26 cellular contexts compared by ENCODE assay signal in genomic region chr14:67459336-67459735, GRCh38. TPM values are rescaled to one million over a fixed set of nuclear protein-coding genes. Genes with fewer than 3 reads are reported as not detected.
"Had no signal": no experiment of that assay in that cellular context is flagged by ENCODE, and none has a peak within 500 bp of the region (broad histone marks: within the 10 kb centered on the region; RNA-seq: fewer than 3 reads in every experiment).

No MANE protein-coding gene starts in this region.

- ATAC-seq: activated CD4-positive, alpha-beta T cell treated with anti-CD3 and anti-CD28 coated beads for 36 hours; activated naive CD4-positive, alpha-beta T cell treated with anti-CD3 and anti-CD28 coated beads, Interleukin-2, amount 50 U/mL, for 72 hours; activated T-cell treated with anti-CD3 and anti-CD28 coated beads, Interleukin-2, amount 50 U/mL, for 4 hours; body of pancreas; Panc1; WTC11 had no signal

- H3K9ac ChIP-seq: KMS-11 had no signal

- H3K4me2 ChIP-seq: KMS-11 had no signal

- H3K4me1 ChIP-seq: breast epithelium had no signal

- H3K27me3 ChIP-seq: adrenal gland, body of pancreas, breast epithelium had no signal

- H3K9me3 ChIP-seq: adrenal gland, body of pancreas, breast epithelium had no signal

- H3K36me3 ChIP-seq: adrenal gland, breast epithelium had no signal

- H3K4me3 ChIP-seq: adrenal gland, body of pancreas, breast epithelium had no signal

- FAIRE-seq: astrocyte had no signal

- H3K27ac ChIP-seq: adrenal gland, KMS-11 had no signal

- DNase-seq: activated CD4-positive, alpha-beta T cell treated with anti-CD3 and anti-CD28 coated beads for 36 hours; activated CD4-positive, alpha-beta T cell treated with anti-CD3 and anti-CD28 coated beads, Interleukin-2, amount 10 ng/mL, durations not matched to agents 7 days and 5 days; activated CD4-positive, alpha-beta T cell treated with anti-CD3 and anti-CD28 coated beads, Interleukin-2, amount 50 U/mL, for 48 hours; activated CD8-positive, alpha-beta memory T cell treated with anti-CD3 and anti-CD28 coated beads, Interleukin-2, amount 50 U/mL, for 4 hours; activated gamma-delta T cell treated with Interleukin-2 at 50 U/mL for 16 hours; activated naive CD4-positive, alpha-beta T cell treated with anti-CD3 and anti-CD28 coated beads for 36 hours; activated T-cell treated with anti-CD3 and anti-CD28 coated beads for 4 hours; activated T-cell treated with anti-CD3 and anti-CD28 coated beads, Interleukin-2, amount 50 U/mL, for 4 hours; adrenal gland; body of pancreas; caudate nucleus; NCI-H1092 treated with DMSO at 0.1 percent for 48 hours; NCI-H1417; NCI-H187; NCI-H2029 treated with DMSO at 0.1 percent for 48 hours; NCI-H2107; NCI-H345; NCI-H524 treated with DMSO at 0.1 percent for 48 hours; RPMI8226 had no signal

RNA-seq across cellular contexts. Expression of gene PLEK2, which starts 47.4 kb away (rescaled TPM):
- total RNA-seq: M059J had no signal
